8 cellular contexts compared by ENCODE assay signal in genomic region chr7:105849122-105849855, GRCh38. TPM values are rescaled to one million over a fixed set of nuclear protein-coding genes. Genes with fewer than 3 reads are reported as not detected.
A peak's percentile ranks its signal among the peaks of the same experiment; 100 is the strongest.
DNase-seq lines count a peak whose midpoint lies in the region; ATAC-seq and TF ChIP-seq lines count a peak whose summit lies in the region.

No MANE protein-coding gene starts in this region.

- H3K79me2 ChIP-seq in neural progenitor cell (ENCODE audit: low read depth) = peaks cover 5% of the 10 kb centered on the region

- H3K4me1 ChIP-seq in neural progenitor cell = peaks cover 14% of the 10 kb centered on the region

- no peaks in the 10 kb centered on the region for H3K36me3 ChIP-seq in neural progenitor cell

- H3K4me3 Mint-ChIP-seq in activated naive CD4-positive, alpha-beta T cell treated with anti-CD3 and anti-CD28 coated beads for 36 hours = no peak overlapping the region
- H3K4me3 Mint-ChIP-seq in neural progenitor cell = no peak overlapping the region

- H3K4me2 ChIP-seq in neural progenitor cell = peak overlapping the region; percentile 22

- H4K20me1 ChIP-seq in neural progenitor cell (ENCODE audit: low read depth) = peaks cover 18% of the 10 kb centered on the region

- H3K27me3 Mint-ChIP-seq in activated naive CD4-positive, alpha-beta T cell treated with anti-CD3 and anti-CD28 coated beads for 36 hours (ENCODE audit: low read depth) = no peaks in the 10 kb centered on the region
- no peaks in the 10 kb centered on the region for H3K27me3 Mint-ChIP-seq in neural progenitor cell (ENCODE audit: insufficient read depth, low read depth)

- H3K9ac ChIP-seq in neural progenitor cell = no peak overlapping the region

- POLR2A ChIA-PET in RWPE1 (lab: Yijun Ruan, JAX; ENCODE audit: low non-redundant PET) = no interaction called here

- peak overlapping the region; percentile 37; the same call in 1 of the 2 replicates for H3K27ac ChIP-seq in RWPE1
- H3K27ac ChIP-seq in neural progenitor cell = no peak overlapping the region

- intact Hi-C loops in activated naive CD4-positive, alpha-beta T cell treated with anti-CD3 and anti-CD28 coated beads for 36 hours (cut with micrococcal nuclease) = loop anchor here (1.0 to 5.0 kb wide), 6 partner anchors 27 to 173 kb away; partner anchors contain the start of gene ATXN7L1

- no peaks in the 10 kb centered on the region for H3K9me3 Mint-ChIP-seq in activated naive CD4-positive, alpha-beta T cell treated with anti-CD3 and anti-CD28 coated beads for 36 hours
- peaks cover 4% of the 10 kb centered on the region for H3K9me3 Mint-ChIP-seq in neural progenitor cell

- no peaks in the 10 kb centered on the region for H3K36me3 Mint-ChIP-seq in activated naive CD4-positive, alpha-beta T cell treated with anti-CD3 and anti-CD28 coated beads for 36 hours (ENCODE audit: low read depth)
- H3K36me3 Mint-ChIP-seq in neural progenitor cell = peaks cover 17% of the 10 kb centered on the region

- peak; percentile 28 for DNase-seq in COLO829 (ENCODE audit: low spot score)
- peak; percentile 29 for DNase-seq in RWPE1 (ENCODE audit: low spot score)
- DNase-seq in activated naive CD4-positive, alpha-beta T cell treated with anti-CD3 and anti-CD28 coated beads for 36 hours = peak; percentile 83
- no peak for DNase-seq in neural progenitor cell (ENCODE audit: low spot score)
- DNase-seq in NCI-H1436 (lab: John Stamatoyannopoulos, UW) = no peak
- DNase-seq in SKM-1 treated with dmso at 0.1 percent for 144 hours (lab: John Stamatoyannopoulos, UW; ENCODE audit: unreplicated experiment) = no peak

- no peak for TF ChIP-seq CTCF in RWPE1 (conservative IDR thresholded peaks at IDR 0.05; ENCODE audit: low read depth)
- TF ChIP-seq CTCF in neural progenitor cell (IDR thresholded peaks at IDR 0.05) = no peak

- CTCF ChIA-PET in RWPE1 (lab: Yijun Ruan, JAX) = interaction anchor here (1.9 kb wide), 1 partner anchor 28 kb away, joined by 7 read pairs; no protein-coding TSS in a partner anchor
- CTCF ChIA-PET in activated naive CD4-positive, alpha-beta T cell treated with anti-CD3 and anti-CD28 coated beads for 36 hours (lab: Charles Lee) = interaction anchor here (0.7 to 1.7 kb wide), 6 partner anchors 22 to 191 kb away, joined by 3 to 10 read pairs (median 4); partner anchors contain the start of gene ATXN7L1

- no peaks in the 10 kb centered on the region for H3K9me3 ChIP-seq in neural progenitor cell (ENCODE audit: low read depth)

- H3K27ac Mint-ChIP-seq in activated naive CD4-positive, alpha-beta T cell treated with anti-CD3 and anti-CD28 coated beads for 36 hours = no peak overlapping the region
- no peak overlapping the region for H3K27ac Mint-ChIP-seq in neural progenitor cell

- H3K27me3 ChIP-seq in neural progenitor cell = no peaks in the 10 kb centered on the region

- no peak overlapping the region for H2AFZ ChIP-seq in neural progenitor cell (replicated peaks)

- no peak overlapping the region for H3K4me3 ChIP-seq in neural progenitor cell

- H3F3A ChIP-seq in neural progenitor cell (ENCODE audit: low read depth) = peaks cover 6% of the 10 kb centered on the region

- peaks cover 44% of the 10 kb centered on the region for H3K4me1 Mint-ChIP-seq in activated naive CD4-positive, alpha-beta T cell treated with anti-CD3 and anti-CD28 coated beads for 36 hours (ENCODE audit: low read depth)
- H3K4me1 Mint-ChIP-seq in neural progenitor cell = peaks cover 20% of the 10 kb centered on the region

- no peak for ATAC-seq in GM21447 (IDR thresholded peaks at IDR 0.05; ENCODE audit: unreplicated experiment)
- no peak for ATAC-seq in HG03139 (IDR thresholded peaks at IDR 0.05; ENCODE audit: unreplicated experiment)

RNA-seq across cellular contexts. Expression of gene ATXN7L1, which starts 27.1 kb away (rescaled TPM):
- total RNA-seq in activated naive CD4-positive, alpha-beta T cell treated with anti-CD3 and anti-CD28 coated beads for 36 hours = 1 to 10 TPM; 8.8 to 9.2 TPM
- 5.9 and 8.6 TPM in 2 replicates for total RNA-seq in neural progenitor cell (ENCODE audit: low replicate concordance)

Comparison
In these comparisons a context has a peak if more than half of its experiments do, and no peak if none do; other contexts are left out.
1. DNase-seq: peak in COLO829 (single experiment), RWPE1 (single experiment) and activated naive CD4-positive, alpha-beta T cell treated with anti-CD3 and anti-CD28 coated beads for 36 hours (single experiment); none in neural progenitor cell (single experiment), NCI-H1436 (single experiment) and SKM-1 treated with dmso at 0.1 percent for 144 hours (single experiment).